17 cellular contexts compared by ENCODE assay signal in the genomic region with DNA sequence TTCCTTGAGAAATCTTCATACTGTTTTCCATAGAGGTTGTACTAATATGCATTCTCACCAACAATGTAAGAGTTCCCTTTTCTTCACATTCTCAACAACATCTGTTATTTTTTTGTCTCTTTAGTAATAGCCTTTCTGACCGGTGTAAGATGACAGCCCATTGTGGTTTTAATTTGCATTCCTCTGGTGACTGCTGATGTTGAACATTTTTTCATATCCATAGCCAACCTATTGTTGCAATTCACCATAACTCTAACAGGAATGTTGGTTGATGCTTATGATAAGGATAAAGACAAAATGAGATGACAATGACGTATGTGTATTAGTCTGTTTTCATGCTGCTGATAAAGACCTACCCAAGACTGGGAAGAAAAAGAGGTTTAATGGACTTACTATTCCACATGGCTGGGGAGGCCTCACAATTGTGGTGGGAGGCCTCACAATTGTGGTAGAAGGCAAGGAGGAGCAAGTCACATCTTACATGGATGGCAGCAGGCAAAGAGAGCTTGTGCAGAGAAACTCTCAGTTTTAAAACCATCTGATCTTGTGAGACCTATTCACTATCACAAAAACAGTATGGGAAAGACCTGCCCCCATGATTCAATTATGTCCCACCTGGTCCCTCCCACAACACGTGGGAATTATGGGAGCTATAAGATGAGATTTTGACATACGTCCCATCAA. TPM values are rescaled to one million over a fixed set of nuclear protein-coding genes. Genes with fewer than 3 reads are reported as not detected.
"Had no signal": no experiment of that assay in that cellular context is flagged by ENCODE, and none has a peak within 500 bp of the region (broad histone marks: within the 10 kb centered on the region; RNA-seq: fewer than 3 reads in every experiment).

No MANE protein-coding gene starts in this region.

- ATAC-seq: naive thymus-derived CD4-positive, alpha-beta T cell; stimulated activated effector memory CD8-positive, alpha-beta T cell treated with anti-CD3 and anti-CD28 coated beads, Interleukin-12 subunit alpha, Interleukin-12 subunit beta, amount 100 ng/mL, for 72 hours had no signal

- H3K4me3 ChIP-seq: adrenal gland, cardiac muscle cell, colonic mucosa, lung had no signal

- DNase-seq: activated B cell treated with CpG ODN at 0.5 μM for 24 hours; activated CD4-positive, alpha-beta T cell treated with anti-CD3 and anti-CD28 coated beads, Interleukin-2, amount 10 ng/mL, durations not matched to agents 7 days and 5 days; activated naive CD4-positive, alpha-beta T cell treated with anti-CD3 and anti-CD28 coated beads, Interleukin-2, amount 10 ng/mL, durations not matched to agents 7 days and 5 days; adrenal gland; colonic mucosa; effector CD4-positive, alpha-beta T cell; hypothalamus; naive thymus-derived CD4-positive, alpha-beta T cell; posterior cingulate gyrus; T-helper 2 cell had no signal

- H3K36me3 ChIP-seq: adrenal gland, cardiac muscle cell, colonic mucosa, neutrophil had no signal

- H3K27ac ChIP-seq: adrenal gland, cardiac muscle cell, colonic mucosa, neutrophil had no signal

- H3K4me1 ChIP-seq: adrenal gland, colonic mucosa had no signal

- H3K27me3 ChIP-seq: adrenal gland, cardiac muscle cell, colonic mucosa, neutrophil had no signal

- FAIRE-seq: TTC549 had no signal

- H3K9me3 ChIP-seq: colonic mucosa, neutrophil had no signal

RNA-seq across cellular contexts. Expression of a gene that starts 37.6 kb away (rescaled TPM):
- total RNA-seq: activated B cell treated with CpG ODN at 0.5 μM for 24 hours; activated CD4-positive, alpha-beta T cell treated with anti-CD3 and anti-CD28 coated beads, Interleukin-2, amount 10 ng/mL, durations not matched to agents 7 days and 5 days; activated T-helper 2 cell treated with anti-CD3 and anti-CD28 coated beads, Interferon-gamma antibody, Interleukin-2, Interleukin-4, amounts not matched to agents 10 μg/mL and 5 μg/mL and 100 μg/mL, durations not matched to agents 14 hours and 24 hours and 36 hours; cardiac muscle cell; glomerular endothelial cell; naive thymus-derived CD4-positive, alpha-beta T cell had no signal
- polyA plus RNA-seq: naive thymus-derived CD4-positive, alpha-beta T cell had no signal
